In the genomic region with DNA sequence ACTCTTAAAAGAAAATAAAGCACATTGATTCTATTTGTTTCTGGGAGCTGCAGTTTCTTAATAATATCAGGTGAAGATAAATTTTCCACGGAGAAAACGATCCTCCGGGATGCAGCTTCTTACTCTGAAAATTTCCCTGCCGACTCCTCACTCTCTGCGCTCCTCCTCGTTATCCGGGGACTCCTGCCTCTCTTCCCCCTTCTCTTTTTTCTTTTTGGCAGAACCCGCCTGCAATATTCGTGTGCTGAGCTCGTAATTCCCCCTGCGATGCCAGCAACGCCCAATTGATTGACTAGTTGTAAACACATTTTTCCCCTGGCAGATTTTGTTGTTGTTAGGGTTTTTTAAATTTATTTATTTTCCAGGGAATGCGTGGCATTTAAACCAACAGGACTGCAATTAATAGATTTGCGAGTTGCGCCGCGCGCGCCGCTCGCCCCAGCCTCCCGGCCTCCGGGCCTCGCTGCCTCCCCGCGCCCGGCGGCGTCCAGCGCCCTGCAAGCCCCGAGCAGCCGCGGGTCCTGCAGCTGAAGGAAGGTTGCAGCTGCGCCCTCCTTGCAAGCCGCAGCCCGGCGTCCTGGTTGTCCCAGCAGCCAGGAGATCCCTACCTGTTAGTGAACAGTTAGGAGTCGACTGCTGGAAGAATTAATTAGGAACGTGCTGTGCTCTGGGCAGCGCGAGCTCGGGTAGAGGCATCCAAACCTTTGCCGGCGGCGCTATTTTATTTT, we compare ENCODE assay signal across 11 cellular contexts. TPM values are rescaled to one million over a fixed set of nuclear protein-coding genes. Genes with fewer than 3 reads are reported as not detected.
A peak's percentile ranks its signal among the peaks of the same experiment; 100 is the strongest.
DNase-seq lines count a peak whose midpoint lies in the region; ATAC-seq and TF ChIP-seq lines count a peak whose summit lies in the region.
"Had no signal": no experiment of that assay in that cellular context is flagged by ENCODE, and none has a peak within 500 bp of the region (broad histone marks: within the 10 kb centered on the region; RNA-seq: fewer than 3 reads in every experiment).

No MANE protein-coding gene starts in this region.

- H3K4me3 Mint-ChIP-seq in progenitor cell of endocrine pancreas (ENCODE audit: low read depth) = peak overlapping the region; percentile 34
- no peak overlapping the region for H3K4me3 Mint-ChIP-seq in activated CD8-positive, alpha-beta memory T cell treated with anti-CD3 and anti-CD28 coated beads, Interleukin-2, amount 10 ng/mL, durations not matched to agents 7 days and 5 days

- H3K9me3 ChIP-seq in WERI-Rb-1 (ENCODE audit: severe bottlenecking) = no peaks in the 10 kb centered on the region
- H3K9me3 ChIP-seq in left ventricle myocardium inferior (replicated peaks) = no peaks in the 10 kb centered on the region
- H3K9me3 ChIP-seq: thyroid gland had no signal

- no peak for ATAC-seq in activated CD8-positive, alpha-beta memory T cell treated with anti-CD3 and anti-CD28 coated beads, Interleukin-2, amount 10 ng/mL, durations not matched to agents 7 days and 5 days
- ATAC-seq in GM18505 (IDR thresholded peaks at IDR 0.05; ENCODE audit: unreplicated experiment) = no peak
- no peak for ATAC-seq in GM21737 (IDR thresholded peaks at IDR 0.05; ENCODE audit: unreplicated experiment)

- H3K4me1 Mint-ChIP-seq in progenitor cell of endocrine pancreas (ENCODE audit: low read depth) = peaks cover 3% of the 10 kb centered on the region
- H3K4me1 Mint-ChIP-seq in activated CD8-positive, alpha-beta memory T cell treated with anti-CD3 and anti-CD28 coated beads, Interleukin-2, amount 10 ng/mL, durations not matched to agents 7 days and 5 days = peaks cover 14% of the 10 kb centered on the region

- no peak for TF ChIP-seq POLR2A in GM18505 (IDR thresholded peaks at IDR 0.05; ENCODE audit: borderline replicate concordance, extremely low read depth, insufficient read depth, insufficient read length)

- TF ChIP-seq CTCF in WERI-Rb-1 (IDR thresholded peaks at IDR 0.05; ENCODE audit: low read depth, low read length) (no peak), left ventricle myocardium inferior (IDR thresholded peaks at IDR 0.05; ENCODE audit: borderline replicate concordance) (no peak), progenitor cell of endocrine pancreas (IDR thresholded peaks at IDR 0.05; ENCODE audit: unreplicated experiment) (no peak)

- H3K4me3 ChIP-seq in WERI-Rb-1 (ENCODE audit: low read depth, low read length) (peak overlapping the region; percentile 86), left ventricle myocardium inferior (peak overlapping the region; percentile 74)

- peaks cover 77% of the 10 kb centered on the region for H3K27me3 Mint-ChIP-seq in progenitor cell of endocrine pancreas
- peaks cover 51% of the 10 kb centered on the region for H3K27me3 Mint-ChIP-seq in activated CD8-positive, alpha-beta memory T cell treated with anti-CD3 and anti-CD28 coated beads, Interleukin-2, amount 10 ng/mL, durations not matched to agents 7 days and 5 days

- H3K36me3 ChIP-seq in WERI-Rb-1 = peaks cover 44% of the 10 kb centered on the region
- no peaks in the 10 kb centered on the region for H3K36me3 ChIP-seq in left ventricle myocardium inferior
- H3K36me3 ChIP-seq: thyroid gland had no signal

- CTCF ChIA-PET in activated CD8-positive, alpha-beta memory T cell treated with anti-CD3 and anti-CD28 coated beads, Interleukin-2, amount 10 ng/mL, durations not matched to agents 7 days and 5 days (lab: Charles Lee) = interaction anchor here (1.0 to 1.8 kb wide), 4 partner anchors 16 to 400 kb away, joined by 3 to 10 read pairs (median 4); no protein-coding TSS in a partner anchor

- intact Hi-C loops in left ventricle myocardium inferior (cut with micrococcal nuclease) = no loop called here

- no peaks in the 10 kb centered on the region for H3K27me3 ChIP-seq in WERI-Rb-1 (ENCODE audit: insufficient read depth, low read depth, severe bottlenecking)
- peaks cover 97% of the 10 kb centered on the region for H3K27me3 ChIP-seq in left ventricle myocardium inferior (ENCODE audit: low read depth)

- no peaks in the 10 kb centered on the region for H3K9me3 Mint-ChIP-seq in progenitor cell of endocrine pancreas (ENCODE audit: low read depth)
- no peaks in the 10 kb centered on the region for H3K9me3 Mint-ChIP-seq in activated CD8-positive, alpha-beta memory T cell treated with anti-CD3 and anti-CD28 coated beads, Interleukin-2, amount 10 ng/mL, durations not matched to agents 7 days and 5 days (ENCODE audit: low read depth)

- DNase-seq in NCI-H1105 treated with DMSO at 0.1 percent for 48 hours (lab: John Stamatoyannopoulos, UW) = peak; percentile 11
- DNase-seq in NCI-H1105 (lab: John Stamatoyannopoulos, UW) = no peak
- DNase-seq in WERI-Rb-1 = no peak
- no peak for DNase-seq in left ventricle myocardium inferior
- no peak for DNase-seq in progenitor cell of endocrine pancreas (ENCODE audit: low spot score, unreplicated experiment)
- DNase-seq in activated CD8-positive, alpha-beta memory T cell treated with anti-CD3 and anti-CD28 coated beads, Interleukin-2, amount 10 ng/mL, durations not matched to agents 7 days and 5 days = no peak
- DNase-seq: NCI-H1436 treated with DMSO at 0.1 percent for 48 hours, SHP77 had no signal

- H3K27ac ChIP-seq in WERI-Rb-1 (peak overlapping the region; percentile 88), left ventricle myocardium inferior (replicated peaks) (no peak overlapping the region)
- H3K27ac ChIP-seq: thyroid gland had no signal

- H3K27ac Mint-ChIP-seq in progenitor cell of endocrine pancreas = peak overlapping the region; percentile 17
- H3K27ac Mint-ChIP-seq in activated CD8-positive, alpha-beta memory T cell treated with anti-CD3 and anti-CD28 coated beads, Interleukin-2, amount 10 ng/mL, durations not matched to agents 7 days and 5 days = no peak overlapping the region

- no peaks in the 10 kb centered on the region for H3K36me3 Mint-ChIP-seq in progenitor cell of endocrine pancreas (ENCODE audit: insufficient read depth)
- H3K36me3 Mint-ChIP-seq in activated CD8-positive, alpha-beta memory T cell treated with anti-CD3 and anti-CD28 coated beads, Interleukin-2, amount 10 ng/mL, durations not matched to agents 7 days and 5 days = peaks cover 3% of the 10 kb centered on the region

- peaks cover 45% of the 10 kb centered on the region for H3K4me1 ChIP-seq in left ventricle myocardium inferior

RNA-seq across cellular contexts. Expression of gene NTNG2, which starts 2.2 kb away (rescaled TPM):
- 1.9 TPM for total RNA-seq in left ventricle myocardium inferior
- total RNA-seq in progenitor cell of endocrine pancreas = 2.4 TPM in 2 replicates
- total RNA-seq in activated CD8-positive, alpha-beta memory T cell treated with anti-CD3 and anti-CD28 coated beads, Interleukin-2, amount 10 ng/mL, durations not matched to agents 7 days and 5 days = 10 to 100 TPM in 1 of 2 experiments, 1 to 10 TPM in 1; 7.9 to 14.5 TPM
